25 cellular contexts compared by ENCODE assay signal in genomic region chr22:48605125-48605524, GRCh38.
"Had no signal": no experiment of that assay in that cellular context is flagged by ENCODE, and none has a peak within 500 bp of the region (broad histone marks: within the 10 kb centered on the region; RNA-seq: fewer than 3 reads in every experiment).

No MANE protein-coding gene starts in this region.

- H3K36me3 ChIP-seq: left ventricle myocardium inferior, neural progenitor cell, ovary, right atrium auricular region, stomach, thyroid gland, transverse colon, upper lobe of right lung, uterus had no signal

- DNase-seq: left ventricle myocardium inferior; naive B cell; natural killer cell; nephron progenitor cell; stimulated activated CD4-positive, alpha-beta T cell treated with anti-CD3 and anti-CD28 coated beads, Interleukin-12 subunit alpha, Interleukin-12 subunit beta, amount 100 ng/mL, for 4 hours; stimulated activated CD4-positive, alpha-beta T cell treated with anti-CD3 and anti-CD28 coated beads, Interleukin-15, amount 100 ng/mL, for 24 hours; stimulated activated CD4-positive, alpha-beta T cell treated with anti-CD3 and anti-CD28 coated beads, Interleukin-2, amount 100 ng/mL, for 24 hours; stimulated activated CD4-positive, alpha-beta T cell treated with anti-CD3 and anti-CD28 coated beads, Interleukin-4, amount 100 ng/mL, for 1 hour; stimulated activated naive B cell treated with anti-CD40 and anti-IgM and Interleukin-4, amounts not matched to agents 10 μg/mL and 1 μg/mL and 100 μg/mL, for 72 hours; stimulated activated naive CD8-positive, alpha-beta T cell treated with anti-CD3 and anti-CD28 coated beads, Interleukin-15, Interleukin-2, amounts not matched to agents 100 U/mL and 50 U/mL, for 24 hours; stomach; testis; thyroid gland; transverse colon; upper lobe of right lung; uterus had no signal

- ATAC-seq: natural killer cell; sciatic nerve; stimulated activated naive B cell treated with anti-CD40 and anti-IgM and Interleukin-4, amounts not matched to agents 10 μg/mL and 1 μg/mL and 100 μg/mL, for 72 hours; stimulated activated naive CD8-positive, alpha-beta T cell treated with anti-CD3 and anti-CD28 coated beads, Interleukin-15, Interleukin-2, amounts not matched to agents 100 U/mL and 50 U/mL, for 24 hours; upper lobe of right lung had no signal

- H3K4me3 Mint-ChIP-seq: mesothelial cell of epicardium; naive B cell; natural killer cell; nephron progenitor cell; neural progenitor cell; stimulated activated naive B cell treated with anti-CD40 and anti-IgM and Interleukin-4, amounts not matched to agents 10 μg/mL and 1 μg/mL and 100 μg/mL, for 72 hours had no signal

- H3K4me3 ChIP-seq: hepatocyte, left ventricle myocardium inferior, lung, neural progenitor cell, ovary, right atrium auricular region, skin epidermis, stomach, testis, thyroid gland, transverse colon, upper lobe of right lung, uterus had no signal

- H3K9ac ChIP-seq: neural progenitor cell had no signal

- H3K27ac Mint-ChIP-seq: mesothelial cell of epicardium; natural killer cell; nephron progenitor cell; neural progenitor cell; progenitor cell of endocrine pancreas; stimulated activated naive B cell treated with anti-CD40 and anti-IgM and Interleukin-4, amounts not matched to agents 10 μg/mL and 1 μg/mL and 100 μg/mL, for 72 hours had no signal

- H3K9me3 ChIP-seq: left ventricle myocardium inferior, ovary, right atrium auricular region, testis, thyroid gland, transverse colon, upper lobe of right lung, uterus had no signal

- H3K36me3 Mint-ChIP-seq: mesothelial cell of epicardium, natural killer cell had no signal

- H3K4me1 Mint-ChIP-seq: mesothelial cell of epicardium; natural killer cell; nephron progenitor cell; stimulated activated naive B cell treated with anti-CD40 and anti-IgM and Interleukin-4, amounts not matched to agents 10 μg/mL and 1 μg/mL and 100 μg/mL, for 72 hours had no signal

- H3K4me2 ChIP-seq: hepatocyte, neural progenitor cell had no signal

- H2AFZ ChIP-seq: hepatocyte, neural progenitor cell had no signal

- H3K27ac ChIP-seq: hepatocyte, left ventricle myocardium inferior, neural progenitor cell, ovary, right atrium auricular region, skin epidermis, stomach, testis, thyroid gland, transverse colon, upper lobe of right lung, uterus had no signal

- H3K79me2 ChIP-seq: hepatocyte had no signal

- H3K27me3 Mint-ChIP-seq: naive B cell; progenitor cell of endocrine pancreas; stimulated activated naive B cell treated with anti-CD40 and anti-IgM and Interleukin-4, amounts not matched to agents 10 μg/mL and 1 μg/mL and 100 μg/mL, for 72 hours had no signal

- H3K4me1 ChIP-seq: left ventricle myocardium inferior, neural progenitor cell, right atrium auricular region, stomach, testis, thyroid gland, transverse colon, upper lobe of right lung, uterus had no signal

- H3K27me3 ChIP-seq: hepatocyte, neural progenitor cell, ovary, right atrium auricular region, testis, thyroid gland, transverse colon, upper lobe of right lung, uterus had no signal
